In genomic region chr2:203948733-203949132, GRCh38 we compare ENCODE assay signal across 15 cellular contexts. TPM values are rescaled to one million over a fixed set of nuclear protein-coding genes. Genes with fewer than 3 reads are reported as not detected.
DNase-seq lines count a peak whose midpoint lies in the region; ATAC-seq and TF ChIP-seq lines count a peak whose summit lies in the region.
"Had no signal": no experiment of that assay in that cellular context is flagged by ENCODE, and none has a peak within 500 bp of the region (broad histone marks: within the 10 kb centered on the region; RNA-seq: fewer than 3 reads in every experiment).

No MANE protein-coding gene starts in this region.

- H3K27me3 ChIP-seq in thyroid gland: no peaks in the 10 kb centered on the region

- WGBS in thyroid gland, 2 donors: 71 to 86% methylated on average over 1 of the region's 1 CpG

- DNase-seq in activated naive CD4-positive, alpha-beta T cell treated with anti-CD3 and anti-CD28 coated beads for 36 hours: no peak
- DNase-seq in activated naive CD4-positive, alpha-beta T cell treated with Interleukin-2 at 50 U/mL for 16 hours: no peak
- DNase-seq in stimulated activated effector memory CD8-positive, alpha-beta T cell treated with anti-CD3 and anti-CD28 coated beads, Interleukin-12 subunit alpha, Interleukin-12 subunit beta, amount 100 ng/mL, for 72 hours (ENCODE audit: low spot score in 2 of 2): no peak
- DNase-seq in thyroid gland: no peak
- DNase-seq in NCI-H82 treated with DMSO at 0.1 percent for 48 hours (lab: John Stamatoyannopoulos, UW; ENCODE audit: unreplicated experiment): no peak
- no peak for DNase-seq in mesenteric fat pad (ENCODE audit: low spot score)
- DNase-seq: islet precursor cell, NCI-H345, WERI-Rb-1 had no signal

- H3K4me1 Mint-ChIP-seq in activated naive CD4-positive, alpha-beta T cell treated with anti-CD3 and anti-CD28 coated beads for 36 hours (ENCODE audit: low read depth): peaks cover 90% of the 10 kb centered on the region
- H3K4me1 Mint-ChIP-seq in stimulated activated effector memory CD8-positive, alpha-beta T cell treated with anti-CD3 and anti-CD28 coated beads, Interleukin-12 subunit alpha, Interleukin-12 subunit beta, amount 100 ng/mL, for 72 hours: peaks cover 59% of the 10 kb centered on the region

- H3K27ac Mint-ChIP-seq in activated naive CD4-positive, alpha-beta T cell treated with anti-CD3 and anti-CD28 coated beads for 36 hours: peak overlapping the region; percentile 70
- H3K27ac Mint-ChIP-seq in stimulated activated effector memory CD8-positive, alpha-beta T cell treated with anti-CD3 and anti-CD28 coated beads, Interleukin-12 subunit alpha, Interleukin-12 subunit beta, amount 100 ng/mL, for 72 hours: peak overlapping the region; percentile 77
- H3K27ac Mint-ChIP-seq: dendritic cell treated with granulocyte-macrophage colony-stimulating factor and Interleukin-4, amounts not matched to agents 40 ng/mL and 50 ng/mL, for 4 days had no signal

- H3K4me1 ChIP-seq in thyroid gland: no peaks in the 10 kb centered on the region

- TF ChIP-seq CTCF in thyroid gland (IDR thresholded peaks at IDR 0.05): no peak

- peak; percentile 64 for ATAC-seq in GM21515 (IDR thresholded peaks at IDR 0.05; ENCODE audit: unreplicated experiment)
- peak; percentile 61 for ATAC-seq in HG03565 (IDR thresholded peaks at IDR 0.05; ENCODE audit: unreplicated experiment)
- ATAC-seq in stimulated activated effector memory CD8-positive, alpha-beta T cell treated with anti-CD3 and anti-CD28 coated beads, Interleukin-12 subunit alpha, Interleukin-12 subunit beta, amount 100 ng/mL, for 72 hours: peak; percentile 47
- ATAC-seq: sciatic nerve had no signal

- no peaks in the 10 kb centered on the region for H3K9me3 Mint-ChIP-seq in activated naive CD4-positive, alpha-beta T cell treated with anti-CD3 and anti-CD28 coated beads for 36 hours
- no peaks in the 10 kb centered on the region for H3K9me3 Mint-ChIP-seq in stimulated activated effector memory CD8-positive, alpha-beta T cell treated with anti-CD3 and anti-CD28 coated beads, Interleukin-12 subunit alpha, Interleukin-12 subunit beta, amount 100 ng/mL, for 72 hours
- H3K9me3 Mint-ChIP-seq: dendritic cell treated with granulocyte-macrophage colony-stimulating factor and Interleukin-4, amounts not matched to agents 40 ng/mL and 50 ng/mL, for 4 days had no signal

- no peak overlapping the region for H3K27ac ChIP-seq in thyroid gland
- H3K27ac ChIP-seq: KMS-11, WERI-Rb-1 had no signal

- intact Hi-C loops in activated naive CD4-positive, alpha-beta T cell treated with anti-CD3 and anti-CD28 coated beads for 36 hours (cut with micrococcal nuclease): loop anchor here (1.0 kb wide), 4 partner anchors 8 to 71 kb away; no protein-coding TSS in a partner anchor
- intact Hi-C loops in thyroid gland (cut with DNase I): no loop called here

- no peaks in the 10 kb centered on the region for H3K27me3 Mint-ChIP-seq in activated naive CD4-positive, alpha-beta T cell treated with anti-CD3 and anti-CD28 coated beads for 36 hours (ENCODE audit: low read depth)

- TF ChIP-seq POLR2A in thyroid gland (IDR thresholded peaks at IDR 0.05): no peak

- CTCF ChIA-PET in activated naive CD4-positive, alpha-beta T cell treated with anti-CD3 and anti-CD28 coated beads for 36 hours (lab: Charles Lee): interaction anchor here (1.4 kb wide), 1 partner anchor 20 kb away, joined by 3 read pairs; no protein-coding TSS in a partner anchor

- peaks cover 73% of the 10 kb centered on the region for H3K36me3 Mint-ChIP-seq in activated naive CD4-positive, alpha-beta T cell treated with anti-CD3 and anti-CD28 coated beads for 36 hours (ENCODE audit: low read depth)
- peaks cover 100% of the 10 kb centered on the region for H3K36me3 Mint-ChIP-seq in stimulated activated effector memory CD8-positive, alpha-beta T cell treated with anti-CD3 and anti-CD28 coated beads, Interleukin-12 subunit alpha, Interleukin-12 subunit beta, amount 100 ng/mL, for 72 hours

- no peaks in the 10 kb centered on the region for H3K36me3 ChIP-seq in thyroid gland
- H3K36me3 ChIP-seq: WERI-Rb-1 had no signal

- no peak overlapping the region for H3K4me3 ChIP-seq in thyroid gland (replicated peaks in 1 of 3)

- H3K9me3 ChIP-seq in thyroid gland: no peaks in the 10 kb centered on the region

- peak overlapping the region; percentile 49 for H3K4me3 Mint-ChIP-seq in activated naive CD4-positive, alpha-beta T cell treated with anti-CD3 and anti-CD28 coated beads for 36 hours
- peak overlapping the region; percentile 44 for H3K4me3 Mint-ChIP-seq in stimulated activated effector memory CD8-positive, alpha-beta T cell treated with anti-CD3 and anti-CD28 coated beads, Interleukin-12 subunit alpha, Interleukin-12 subunit beta, amount 100 ng/mL, for 72 hours
- H3K4me3 Mint-ChIP-seq: dendritic cell treated with granulocyte-macrophage colony-stimulating factor and Interleukin-4, amounts not matched to agents 40 ng/mL and 50 ng/mL, for 4 days had no signal

RNA-seq across cellular contexts. Expression of gene ICOS, which starts 12.2 kb away (rescaled TPM):
- total RNA-seq in activated naive CD4-positive, alpha-beta T cell treated with anti-CD3 and anti-CD28 coated beads for 36 hours: 100 to 1,000 TPM; 197 to 211 TPM
- total RNA-seq in thyroid gland (1 to 10 TPM in 2 of 4 donors, under 1 TPM in 1, not detected in 1; 0.59 to 1.2 (median 1.0) TPM), mesenteric fat pad (0.22 TPM)
- total RNA-seq: RPMI7951, sciatic nerve had no signal

Comparison
In these comparisons a context has a peak if more than half of its experiments do, and no peak if none do; other contexts are left out.
1. RNA of gene ICOS, which starts 12.2 kb away (total RNA-seq): 197 to 211 TPM in activated naive CD4-positive, alpha-beta T cell treated with anti-CD3 and anti-CD28 coated beads for 36 hours; 0.59 to 1.2 TPM in thyroid gland and 0.22 TPM in mesenteric fat pad (single experiment); every median in the first group is over 10 times any median in the second.
2. Peak in every context shown above with its lines, with median percentiles within 50 percentile points of each other: ATAC-seq.